In genomic region chr7:147636553-147636952, GRCh38 we compare ENCODE assay signal across 30 cellular contexts.
"Had no signal": no experiment of that assay in that cellular context is flagged by ENCODE, and none has a peak within 500 bp of the region (broad histone marks: within the 10 kb centered on the region; RNA-seq: fewer than 3 reads in every experiment).

No MANE protein-coding gene starts in this region.

- H3K27me3 ChIP-seq: neural progenitor cell, ovary, spleen, suprapubic skin, testis, tibial artery, transverse colon, upper lobe of left lung, vagina had no signal

- H3K27ac ChIP-seq: neural progenitor cell, ovary, parathyroid adenoma, psoas muscle, skin epidermis, spleen, suprapubic skin, testis, tibial artery, transverse colon, upper lobe of left lung, vagina had no signal

- FAIRE-seq: urothelium cell line had no signal

- H3K9ac ChIP-seq: neural progenitor cell, parathyroid adenoma had no signal

- ATAC-seq: naive thymus-derived CD4-positive, alpha-beta T cell; natural killer cell; psoas muscle; right cardiac atrium; sciatic nerve; stimulated activated memory B cell treated with anti-CD40 and anti-IgM and Interleukin-4, amounts not matched to agents 10 μg/mL and 1 μg/mL and 100 μg/mL, for 72 hours; stimulated activated naive CD8-positive, alpha-beta T cell treated with anti-CD3 and anti-CD28 coated beads, Interleukin-15, amount 100 ng/mL, for 72 hours; stimulated activated naive CD8-positive, alpha-beta T cell treated with anti-CD3 and anti-CD28 coated beads, Interleukin-15, Interleukin-2, amounts not matched to agents 100 U/mL and 50 U/mL, for 24 hours had no signal

- H3K36me3 ChIP-seq: neural progenitor cell, ovary, spleen, suprapubic skin, tibial artery, transverse colon, upper lobe of left lung, vagina had no signal

- DNase-seq: naive thymus-derived CD4-positive, alpha-beta T cell; natural killer cell; occipital lobe; ovary; posterior cingulate gyrus; psoas muscle; right cardiac atrium; spleen; stimulated activated CD4-positive, alpha-beta T cell treated with anti-CD3 and anti-CD28 coated beads, Interleukin-12 subunit alpha, Interleukin-12 subunit beta, amount 100 ng/mL, for 4 hours; stimulated activated CD4-positive, alpha-beta T cell treated with anti-CD3 and anti-CD28 coated beads, Interleukin-1b, Interleukin-23, amount 100 ng/mL, for 48 hours; stimulated activated CD4-positive, alpha-beta T cell treated with anti-CD3 and anti-CD28 coated beads, Interleukin-4, amount 100 ng/mL, for 1 hour; stimulated activated CD4-positive, alpha-beta T cell treated with anti-CD3 and anti-CD28 coated beads, Interleukin-4, amount 100 ng/mL, for 4 hours; stimulated activated CD8-positive, alpha-beta memory T cell treated with anti-CD3 and anti-CD28 coated beads, Interleukin-4, amount 100 ng/mL, for 48 hours; stimulated activated naive CD4-positive, alpha-beta T cell; stimulated activated naive CD8-positive, alpha-beta T cell treated with anti-CD3 and anti-CD28 coated beads, Interleukin-15, amount 100 ng/mL, for 72 hours; stimulated activated naive CD8-positive, alpha-beta T cell treated with anti-CD3 and anti-CD28 coated beads, Interleukin-15, Interleukin-2, amounts not matched to agents 100 U/mL and 50 U/mL, for 24 hours; substantia nigra; testis; tibial artery; transverse colon; upper lobe of left lung had no signal

- H2AFZ ChIP-seq: neural progenitor cell, parathyroid adenoma had no signal

- H3K4me3 ChIP-seq: neural progenitor cell, ovary, psoas muscle, skin epidermis, smooth muscle cell, spleen, suprapubic skin, testis, tibial artery, transverse colon, upper lobe of left lung, vagina had no signal

- H3K4me2 ChIP-seq: neural progenitor cell, smooth muscle cell had no signal

- H3K4me1 ChIP-seq: parathyroid adenoma, psoas muscle, spleen, suprapubic skin, testis, tibial artery, transverse colon, upper lobe of left lung, vagina had no signal

- H3K79me2 ChIP-seq: parathyroid adenoma had no signal

- H3K9me3 ChIP-seq: ovary, psoas muscle, testis, tibial artery, transverse colon, upper lobe of left lung, vagina had no signal
